21 cellular contexts compared by ENCODE assay signal in genomic region chr10:11246752-11247467, GRCh38.
DNase-seq lines count a peak whose midpoint lies in the region; ATAC-seq, FAIRE-seq and TF ChIP-seq lines count a peak whose summit lies in the region.
"Had no signal": no experiment of that assay in that cellular context is flagged by ENCODE, and none has a peak within 500 bp of the region (broad histone marks: within the 10 kb centered on the region; RNA-seq: fewer than 3 reads in every experiment).

No MANE protein-coding gene starts in this region.

- peaks cover 40% of the 10 kb centered on the region for H3K36me3 Mint-ChIP-seq in CD4-positive, alpha-beta T cell (ENCODE audit: low read depth)

- H3K79me1 ChIP-seq in trophoblast cell (ENCODE audit: low read length), result no peaks in the 10 kb centered on the region

- peak overlapping the region; percentile 35 for H2AK5ac ChIP-seq in trophoblast cell (ENCODE audit: low read length)

- no peaks in the 10 kb centered on the region for H3K9me3 Mint-ChIP-seq in CD4-positive, alpha-beta T cell
- H3K9me3 Mint-ChIP-seq: naive thymus-derived CD8-positive, alpha-beta T cell had no signal

- H3K27me3 Mint-ChIP-seq in CD4-positive, alpha-beta T cell, result no peaks in the 10 kb centered on the region
- H3K27me3 Mint-ChIP-seq: activated naive CD8-positive, alpha-beta T cell; naive thymus-derived CD8-positive, alpha-beta T cell had no signal

- WGBS in trophoblast cell (ENCODE audit: extremely low coverage, insufficient coverage, insufficient read length), result no CpG with 5 or more reads among the region's 24 CpGs

- DNase-seq in GM12892 (ENCODE audit: insufficient read length) (no peak), trophoblast cell (no peak), anterior cingulate cortex (lab: John Stamatoyannopoulos, UW) (no peak), uterus (no peak)
- no peak for DNase-seq in CD4-positive, alpha-beta T cell
- DNase-seq: activated CD4-positive, alpha-beta T cell treated with anti-CD3 and anti-CD28 coated beads, Interleukin-2, amount 50 U/mL, for 4 hours; activated T-cell treated with anti-CD3 and anti-CD28 coated beads, Interleukin-2, amount 50 U/mL, for 1 hour; DMS 273 treated with DMSO at 0.1 percent for 48 hours; dorsolateral prefrontal cortex; heart left ventricle; NCI-H69; posterior cingulate gyrus; tibial artery had no signal

- H3K9ac ChIP-seq in trophoblast cell (ENCODE audit: low read length), result no peak overlapping the region

- H3K4me3 Mint-ChIP-seq in CD4-positive, alpha-beta T cell, result no peak overlapping the region
- H3K4me3 Mint-ChIP-seq: activated naive CD8-positive, alpha-beta T cell; naive thymus-derived CD8-positive, alpha-beta T cell had no signal

- H3K4me3 ChIP-seq in trophoblast cell (ENCODE audit: low read depth, low read length), result no peak overlapping the region
- no peak overlapping the region for H3K4me3 ChIP-seq in uterus
- H3K4me3 ChIP-seq: breast epithelium, dorsolateral prefrontal cortex, esophagus muscularis mucosa, heart left ventricle, skin epidermis, tibial artery had no signal

- H3K18ac ChIP-seq in trophoblast cell (ENCODE audit: low read length), result no peak overlapping the region

- peak; percentile 24 for ATAC-seq in GM21390 (IDR thresholded peaks at IDR 0.05; ENCODE audit: unreplicated experiment)
- peak; percentile 36 for ATAC-seq in HG03432 (IDR thresholded peaks at IDR 0.05; ENCODE audit: unreplicated experiment)
- no peak for ATAC-seq in HG02970 (IDR thresholded peaks at IDR 0.05; ENCODE audit: low FRiP score, unreplicated experiment)
- ATAC-seq in CD4-positive, alpha-beta T cell (ENCODE audit: poor library complexity), result no peak
- ATAC-seq: heart left ventricle had no signal

- H2BK5ac ChIP-seq in trophoblast cell (ENCODE audit: low read depth, low read length, poor library complexity), result no peak overlapping the region

- peaks cover 0 to 5% of the 10 kb centered on the region in 2 experiments for H3K4me1 ChIP-seq in trophoblast cell (ENCODE audit: control insufficient read depth in 1 of 2, insufficient read depth in 2 of 2, low read length in 2 of 2)
- no peaks in the 10 kb centered on the region for H3K4me1 ChIP-seq in uterus
- H3K4me1 ChIP-seq: breast epithelium had no signal

- no peak for TF ChIP-seq POLR2A in GM12892 (IDR thresholded peaks at IDR 0.05; ENCODE audit: low read depth, low read length)
- TF ChIP-seq POLR2A in uterus (IDR thresholded peaks at IDR 0.05), result no peak

- CTCF ChIA-PET in CD4-positive, alpha-beta T cell (lab: Charles Lee), result no interaction called here

- H3K27ac Mint-ChIP-seq in CD4-positive, alpha-beta T cell, result no peak overlapping the region
- H3K27ac Mint-ChIP-seq: activated naive CD8-positive, alpha-beta T cell had no signal

- H4K91ac ChIP-seq in trophoblast cell (ENCODE audit: low read depth, low read length), result no peak overlapping the region

- no peak for TF ChIP-seq CTCF in CD4-positive, alpha-beta T cell (IDR thresholded peaks at IDR 0.05)
- no peak for TF ChIP-seq CTCF in uterus (IDR thresholded peaks at IDR 0.05)

- H3K4ac ChIP-seq in trophoblast cell (ENCODE audit: low read depth, low read length), result no peak overlapping the region

- no peak overlapping the region for H3K4me2 ChIP-seq in trophoblast cell (ENCODE audit: low read length)

- no peak overlapping the region for H2BK12ac ChIP-seq in trophoblast cell (ENCODE audit: low read length)

- no peak overlapping the region for H4K12ac ChIP-seq in trophoblast cell (ENCODE audit: low read depth, low read length)

- no peaks in the 10 kb centered on the region for H3K79me2 ChIP-seq in trophoblast cell (ENCODE audit: control insufficient read depth, insufficient read depth, low read length, poor library complexity)

- no peak overlapping the region for H2AFZ ChIP-seq in trophoblast cell (ENCODE audit: insufficient read depth, low read length, poor library complexity)

- H2BK120ac ChIP-seq in trophoblast cell (ENCODE audit: insufficient read depth, low read length, poor library complexity), result no peak overlapping the region

- no peak overlapping the region for H3K27ac ChIP-seq in trophoblast cell (ENCODE audit: low read depth, low read length)
- H3K27ac ChIP-seq in CD4-positive, alpha-beta T cell (ENCODE audit: low read depth, low read length), result no peak overlapping the region
- no peak overlapping the region for H3K27ac ChIP-seq in uterus
- H3K27ac ChIP-seq: breast epithelium, esophagus muscularis mucosa, heart left ventricle, skin epidermis, tibial artery had no signal

- H3K4me1 Mint-ChIP-seq in CD4-positive, alpha-beta T cell (ENCODE audit: low read depth), result peaks cover 26% of the 10 kb centered on the region

- no peak overlapping the region for H4K8ac ChIP-seq in trophoblast cell (ENCODE audit: low read depth, low read length)

- intact Hi-C loops in CD4-positive, alpha-beta T cell (cut with DNase I, micrococcal nuclease), result no loop called here
- intact Hi-C loops in uterus (cut with DNase I; ENCODE audit: low total_unique reads), result no loop called here

- H3K23ac ChIP-seq in trophoblast cell (ENCODE audit: low read length), result no peak overlapping the region

- H3K14ac ChIP-seq in trophoblast cell (ENCODE audit: low read length), result no peak overlapping the region

- H3K27me3 ChIP-seq in trophoblast cell (ENCODE audit: insufficient read depth, low read length) (no peaks in the 10 kb centered on the region), uterus (no peaks in the 10 kb centered on the region)
- H3K27me3 ChIP-seq in CD4-positive, alpha-beta T cell (ENCODE audit: control insufficient read depth, insufficient read depth, low read length), result no peaks in the 10 kb centered on the region
- H3K27me3 ChIP-seq: breast epithelium, esophagus muscularis mucosa, heart left ventricle, tibial artery had no signal

- POLR2A ChIA-PET in CD4-positive, alpha-beta T cell (lab: Charles Lee), result interaction anchor here (0.7 kb wide), 1 partner anchor 10 kb away, joined by 3 read pairs; no protein-coding TSS in a partner anchor

- H3K9me3 ChIP-seq in trophoblast cell (ENCODE audit: insufficient read depth, low read depth, low read length) (no peaks in the 10 kb centered on the region), uterus (no peaks in the 10 kb centered on the region)
- no peaks in the 10 kb centered on the region for H3K9me3 ChIP-seq in CD4-positive, alpha-beta T cell (ENCODE audit: control insufficient read depth, low read length)
- H3K9me3 ChIP-seq: breast epithelium, esophagus muscularis mucosa, heart left ventricle, tibial artery had no signal

- no peaks in the 10 kb centered on the region for H3K36me3 ChIP-seq in trophoblast cell (ENCODE audit: control insufficient read depth in 1 of 2, insufficient read depth in 2 of 2, low read length in 2 of 2)
- H3K36me3 ChIP-seq in uterus, result no peaks in the 10 kb centered on the region
- H3K36me3 ChIP-seq: breast epithelium had no signal

- peak; percentile 81 for FAIRE-seq in GM12892 (lab: Jason Lieb, UNC)

Comparison
In these comparisons a context has a peak if more than half of its experiments do, and no peak if none do; other contexts are left out.
1. ATAC-seq: peak in GM21390 (single experiment) and HG03432 (single experiment); none in HG02970 (single experiment) and CD4-positive, alpha-beta T cell (single experiment).